ENCODE assay signal across 10 cellular contexts in the genomic region with DNA sequence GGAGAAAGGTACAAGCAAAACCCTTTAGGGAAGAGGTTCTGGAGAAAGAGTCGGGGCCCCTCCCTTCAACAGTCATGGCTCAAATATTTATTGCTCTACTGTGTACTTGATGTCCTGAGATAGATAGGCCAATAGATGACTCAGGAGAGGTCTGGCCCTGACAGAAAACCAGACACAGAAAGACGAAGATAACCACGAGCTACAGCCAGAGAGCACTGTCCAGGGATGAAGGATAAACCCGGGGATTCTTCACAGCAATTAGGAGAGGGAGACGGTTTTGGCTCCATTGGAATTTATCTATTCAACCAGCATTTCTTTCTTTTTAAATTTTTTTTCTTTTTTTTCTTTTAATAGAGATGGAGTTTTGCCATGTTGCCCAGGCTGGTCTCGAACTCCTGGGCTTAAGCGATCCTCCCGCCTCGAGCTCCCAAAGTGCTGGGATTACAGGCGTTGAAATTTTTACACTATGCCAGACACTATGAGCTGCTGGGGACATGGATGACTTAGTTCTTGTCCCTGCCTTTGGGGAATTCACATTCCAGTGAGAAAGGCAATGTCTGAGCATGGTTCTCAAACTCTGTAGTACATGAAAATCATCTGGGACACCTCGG. TPM values are rescaled to one million over a fixed set of nuclear protein-coding genes. Genes with fewer than 3 reads are reported as not detected.
DNase-seq lines count a peak whose midpoint lies in the region; ATAC-seq, FAIRE-seq and TF ChIP-seq lines count a peak whose summit lies in the region.
"Had no signal": no experiment of that assay in that cellular context is flagged by ENCODE, and none has a peak within 500 bp of the region (broad histone marks: within the 10 kb centered on the region; RNA-seq: fewer than 3 reads in every experiment).

No MANE protein-coding gene starts in this region.

- H4K20me1 ChIP-seq in K562 (replicated peaks; ENCODE audit: control insufficient read depth, insufficient read depth, low read length): no peaks in the 10 kb centered on the region

- intact Hi-C loops in K562 (cut with micrococcal nuclease): no loop called here
- intact Hi-C loops in mucosa of descending colon (cut with DNase I, micrococcal nuclease): no loop called here

- H3K4me1 ChIP-seq in K562 (replicated peaks in 1 of 2; ENCODE audit: control insufficient read depth in 2 of 2, insufficient read depth in 2 of 2, low read length in 2 of 2): peaks cover 8 to 34% of the 10 kb centered on the region in 2 experiments; a peak in 4 of 5 replicates
- H3K4me1 ChIP-seq in mucosa of descending colon (ENCODE audit: low read depth): no peaks in the 10 kb centered on the region

- peak in 1 of 2 experiments; percentile 15; a peak in 1 of 4 replicates for TF ChIP-seq RAD21 in K562 (CRISPR knock-in tag; conservative IDR thresholded peaks at IDR 0.05 in 1 of 2, IDR thresholded peaks at IDR 0.05 in 1 of 2)

- TF ChIP-seq CTCF in AG04449 (IDR thresholded peaks at IDR 0.05; ENCODE audit: insufficient read depth, low read length, missing control alignments) (no peak), K562 (IDR thresholded peaks at IDR 0.05 in 2 of 3, conservative IDR thresholded peaks at IDR 0.05 in 1 of 3; ENCODE audit: insufficient read depth in 2 of 3, low read depth in 1 of 3, low read length in 3 of 3) (0 out of 6 replicates have a peak, but pooled peaks of 1 of the 3 experiments have one; percentile 8), mucosa of descending colon (IDR thresholded peaks at IDR 0.05) (no peak)

- POLR2A ChIA-PET in AG04449 (lab: Yijun Ruan, JAX): interaction anchor here (0.7 to 2.2 kb wide), 2 partner anchors 9 to 23 kb away, joined by 3 to 7 read pairs; no protein-coding TSS in a partner anchor
- POLR2A ChIA-PET in K562 (lab: Yijun Ruan, JAX): interaction anchor here (0.6 to 2.4 kb wide), 12 partner anchors 8 to 176 kb away, joined by 3 to 10 read pairs (median 4); no protein-coding TSS in a partner anchor

- TF ChIP-seq POLR2A in K562 (conservative IDR thresholded peaks at IDR 0.05): no peak
- TF ChIP-seq POLR2A in GM12892 (IDR thresholded peaks at IDR 0.05; ENCODE audit: low read depth, low read length): no peak

- TF ChIP-seq EP300 in K562 (IDR thresholded peaks at IDR 0.05; ENCODE audit: low read length): peak; percentile 64

- H3K4me3 ChIP-seq in AG04449 (ENCODE audit: low read depth, low read length) (no peak overlapping the region), K562 (no peak overlapping the region), mucosa of descending colon (no peak overlapping the region)

- ATAC-seq in K562 (peak; percentile 92), mucosa of descending colon (peak; percentile 98)
- no peak for ATAC-seq in stimulated activated naive CD8-positive, alpha-beta T cell treated with anti-CD3 and anti-CD28 coated beads, Interleukin-15, Interleukin-2, amounts not matched to agents 100 U/mL and 50 U/mL, for 24 hours

- H3K9me3 ChIP-seq in K562 (replicated peaks; ENCODE audit: control insufficient read depth, insufficient read depth, low read depth, low read length) (no peaks in the 10 kb centered on the region), mucosa of descending colon (no peaks in the 10 kb centered on the region)

- DNase-seq in AG04449 (ENCODE audit: low read depth, low spot score) (peak; percentile 42), HT-29 (ENCODE audit: low spot score) (peak; percentile 67), K562 (ENCODE audit: extremely low read depth in 1 of 4, low spot score in 3 of 4) (peak; percentile 83 to 86 (median 86)), mucosa of descending colon (peak in 1 of 3 donors; percentile 35), GDM1 (lab: John Stamatoyannopoulos, UW) (no peak), GM12892 (ENCODE audit: insufficient read length) (no peak), NCI-H748 (lab: John Stamatoyannopoulos, UW; ENCODE audit: unreplicated experiment) (no peak)
- DNase-seq in stimulated activated naive CD8-positive, alpha-beta T cell treated with anti-CD3 and anti-CD28 coated beads, Interleukin-15, Interleukin-2, amounts not matched to agents 100 U/mL and 50 U/mL, for 24 hours: no peak

- BruUV-seq in K562 (replicated peaks; lab: Mats Ljungman, UMichigan): no TSS peak

- CTCF ChIA-PET in AG04449 (lab: Yijun Ruan, JAX) (interaction anchor here (0.7 to 3.4 kb wide), 6 partner anchors 9 to 169 kb away, joined by 3 to 14 read pairs (median 7); no protein-coding TSS in a partner anchor), K562 (lab: Yijun Ruan, JAX; ENCODE audit: low intra/inter-chr PET ratio) (no interaction called here)

- no peaks in the 10 kb centered on the region for H3K9me1 ChIP-seq in K562 (ENCODE audit: control insufficient read depth, insufficient read depth, low read length)

- H3K36me3 ChIP-seq in K562 (ENCODE audit: control insufficient read depth, insufficient read depth, low read length): no peaks in the 10 kb centered on the region
- no peaks in the 10 kb centered on the region for H3K36me3 ChIP-seq in mucosa of descending colon (ENCODE audit: low read depth)

- H3K4me2 ChIP-seq in K562 (ENCODE audit: insufficient read depth, low read length): peak overlapping the region; percentile 61

- in situ Hi-C loops in K562 (cut with MboI): no loop called here

- no peaks in the 10 kb centered on the region for H3K79me2 ChIP-seq in K562 (ENCODE audit: control insufficient read depth, insufficient read depth, low read length)

- peak overlapping the region; percentile 21; the same call in 1 of the 3 replicates for H3K27ac ChIP-seq in K562 (ENCODE audit: extremely low read depth, low read depth, low read length)

- FAIRE-seq in K562 (lab: Jason Lieb, UNC) (peak; percentile 94), GM12892 (lab: Jason Lieb, UNC) (no peak)

- H3K9ac ChIP-seq in K562 (ENCODE audit: insufficient read depth in 1 of 2, low read depth in 2 of 2, low read length in 2 of 2): no peak overlapping the region

- 26% methylated on average over 11 of the region's 11 CpGs for WGBS in K562 (ENCODE audit: insufficient coverage, low coverage, missing lambda C conversion rate)

- peak overlapping the region; percentile 73 for H2AFZ ChIP-seq in K562 (ENCODE audit: low read depth, low read length)

- no peaks in the 10 kb centered on the region for H3K27me3 ChIP-seq in K562 (ENCODE audit: control insufficient read depth in 2 of 2, insufficient read depth in 2 of 2, low read length in 2 of 2)

RNA-seq across cellular contexts. Expression of gene CIDEC, which starts 4.6 kb away (rescaled TPM):
- 0.61 and 1.5 TPM in 2 replicates for total RNA-seq in HT-29 (2014; rRNA removed; shearing (Covaris generic))
- not detected in 2 replicates for total RNA-seq in K562 (2011; cell fraction: chromatin; rRNA removed; ENCODE audit: low replicate concordance)
- not detected in 2 replicates for total RNA-seq in K562 (2011; cell fraction: nucleolus; rRNA removed)
- not detected in 2 replicates for total RNA-seq in K562 (2011; cell fraction: nucleoplasm; rRNA removed)
- total RNA-seq in K562 (2014; rRNA removed): not detected in 2 replicates
- not detected in 2 replicates for total RNA-seq in K562 (2014; rRNA removed; fragmentation: Illumina TruSeq; extraction: Trizol)
- total RNA-seq in K562 (2015; rRNA removed; fragmentation: Illumina TruSeq; extraction: Trizol): not detected in 2 replicates
- total RNA-seq in K562 (2021): not detected in 2 replicates
- not detected in 2 replicates for polyA plus RNA-seq in K562 (2011; rRNA removed)
- polyA plus RNA-seq in K562 (2011; cell fraction: cytosol; rRNA removed): 0.09 and 0.39 TPM in 2 replicates
- not detected in 2 replicates for polyA plus RNA-seq in K562 (2011; cell fraction: nucleus; rRNA removed)
- not detected in 2 replicates for polyA plus RNA-seq in K562 (2012)
- polyA plus RNA-seq in K562 (2014; fragmentation: Illumina TruSeq; extraction: Trizol): not detected in 2 replicates
- polyA plus RNA-seq in K562 (2014; fragmentation: Nextera tagmentation; extraction: Ambion mirVana): not detected
- polyA plus RNA-seq in K562 (2014; rRNA removed): not detected in 2 replicates
- not detected in 2 replicates for polyA minus RNA-seq in K562 (2011; rRNA and poly(A)+ RNA removed)
- not detected in 2 replicates for polyA minus RNA-seq in K562 (2011; cell fraction: cytosol; rRNA and poly(A)+ RNA removed)
- polyA minus RNA-seq in K562 (2011; cell fraction: nucleus; rRNA and poly(A)+ RNA removed): not detected in 2 replicates
- total RNA-seq in mucosa of descending colon: 10 to 100 TPM; 10.4 to 49.0 (median 14.9) TPM
- not detected for polyA plus RNA-seq in GM12892 (2012; ENCODE audit: missing spikeins)
- total RNA-seq: lung microvascular endothelial cell, urinary bladder had no signal

RNA-seq across cellular contexts. Expression of gene JAGN1, which starts 5.8 kb away (rescaled TPM):
- total RNA-seq in HT-29 (2014; rRNA removed; shearing (Covaris generic)): 24.0 and 26.0 TPM in 2 replicates
- total RNA-seq in K562 (2011; cell fraction: chromatin; rRNA removed; ENCODE audit: low replicate concordance): 61.7 and 101 TPM in 2 replicates
- 84.5 and 103 TPM in 2 replicates for total RNA-seq in K562 (2011; cell fraction: nucleolus; rRNA removed)
- 97.8 and 112 TPM in 2 replicates for total RNA-seq in K562 (2011; cell fraction: nucleoplasm; rRNA removed)
- 38.9 and 41.1 TPM in 2 replicates for total RNA-seq in K562 (2014; rRNA removed)
- total RNA-seq in K562 (2014; rRNA removed; fragmentation: Illumina TruSeq; extraction: Trizol): 40.3 and 42.4 TPM in 2 replicates
- total RNA-seq in K562 (2015; rRNA removed; fragmentation: Illumina TruSeq; extraction: Trizol): 31.1 and 33.9 TPM in 2 replicates
- 57.2 and 58.8 TPM in 2 replicates for total RNA-seq in K562 (2021)
- 66.3 and 77.8 TPM in 2 replicates for polyA plus RNA-seq in K562 (2011; rRNA removed)
- polyA plus RNA-seq in K562 (2011; cell fraction: cytosol; rRNA removed): 70.4 and 88.4 TPM in 2 replicates
- polyA plus RNA-seq in K562 (2011; cell fraction: nucleus; rRNA removed): 37.0 and 45.1 TPM in 2 replicates
- polyA plus RNA-seq in K562 (2012): 56.0 and 64.7 TPM in 2 replicates
- 52.3 and 62.6 TPM in 2 replicates for polyA plus RNA-seq in K562 (2014; fragmentation: Illumina TruSeq; extraction: Trizol)
- polyA plus RNA-seq in K562 (2014; fragmentation: Nextera tagmentation; extraction: Ambion mirVana): 10 to 100 TPM; 31.6 to 33.3 TPM
- 49.8 and 54.6 TPM in 2 replicates for polyA plus RNA-seq in K562 (2014; rRNA removed)
- 58.7 and 70.5 TPM in 2 replicates for polyA minus RNA-seq in K562 (2011; rRNA and poly(A)+ RNA removed)
- 27.5 and 42.9 TPM in 2 replicates for polyA minus RNA-seq in K562 (2011; cell fraction: cytosol; rRNA and poly(A)+ RNA removed)
- 16.8 and 25.8 TPM in 2 replicates for polyA minus RNA-seq in K562 (2011; cell fraction: nucleus; rRNA and poly(A)+ RNA removed)
- total RNA-seq in mucosa of descending colon: 10 to 100 TPM; 29.6 to 41.5 (median 36.6) TPM
- 33.6 TPM for polyA plus RNA-seq in GM12892 (2012; ENCODE audit: missing spikeins)

RNA-seq across cellular contexts. Expression of gene IL17RE, which starts 18.0 kb away (rescaled TPM):
- 13.4 and 17.0 TPM in 2 replicates for total RNA-seq in HT-29 (2014; rRNA removed; shearing (Covaris generic))
- total RNA-seq in K562 (2011; cell fraction: chromatin; rRNA removed; ENCODE audit: low replicate concordance): 4.4 and 7.9 TPM in 2 replicates
- 2.8 and 5.7 TPM in 2 replicates for total RNA-seq in K562 (2011; cell fraction: nucleolus; rRNA removed)
- 4.6 and 5.8 TPM in 2 replicates for total RNA-seq in K562 (2011; cell fraction: nucleoplasm; rRNA removed)
- total RNA-seq in K562 (2014; rRNA removed): 0.20 TPM in 1 of 2 replicates, not detected in the other
- 0.48 and 0.51 TPM in 2 replicates for total RNA-seq in K562 (2014; rRNA removed; fragmentation: Illumina TruSeq; extraction: Trizol)
- total RNA-seq in K562 (2015; rRNA removed; fragmentation: Illumina TruSeq; extraction: Trizol): 0.26 TPM in 1 of 2 replicates, not detected in the other
- total RNA-seq in K562 (2021): 0.47 and 0.72 TPM in 2 replicates
- polyA plus RNA-seq in K562 (2011; rRNA removed): 1.1 and 1.9 TPM in 2 replicates
- polyA plus RNA-seq in K562 (2011; cell fraction: cytosol; rRNA removed): 0.29 and 1.2 TPM in 2 replicates
- polyA plus RNA-seq in K562 (2011; cell fraction: nucleus; rRNA removed): 3.7 and 5.1 TPM in 2 replicates
- polyA plus RNA-seq in K562 (2012): 0.46 and 0.91 TPM in 2 replicates
- 0.39 and 0.73 TPM in 2 replicates for polyA plus RNA-seq in K562 (2014; fragmentation: Illumina TruSeq; extraction: Trizol)
- polyA plus RNA-seq in K562 (2014; fragmentation: Nextera tagmentation; extraction: Ambion mirVana): not detected
- polyA plus RNA-seq in K562 (2014; rRNA removed): 0.23 and 0.32 TPM in 2 replicates
- 0.67 and 1.0 TPM in 2 replicates for polyA minus RNA-seq in K562 (2011; rRNA and poly(A)+ RNA removed)
- not detected in 2 replicates for polyA minus RNA-seq in K562 (2011; cell fraction: cytosol; rRNA and poly(A)+ RNA removed)
- 0.67 and 1.7 TPM in 2 replicates for polyA minus RNA-seq in K562 (2011; cell fraction: nucleus; rRNA and poly(A)+ RNA removed)
- total RNA-seq in mucosa of descending colon: 100 to 1,000 TPM in 1 of 3 donors, 10 to 100 TPM in 2; 41.8 to 116 (median 82.8) TPM
- polyA plus RNA-seq in GM12892 (2012; ENCODE audit: missing spikeins): 0.17 TPM

RNA-seq across cellular contexts. Expression of gene IL17RC, which starts 32.2 kb away (rescaled TPM):
- 18.6 and 23.4 TPM in 2 replicates for total RNA-seq in HT-29 (2014; rRNA removed; shearing (Covaris generic))
- 37.1 and 87.7 TPM in 2 replicates for total RNA-seq in K562 (2011; cell fraction: chromatin; rRNA removed; ENCODE audit: low replicate concordance)
- total RNA-seq in K562 (2011; cell fraction: nucleolus; rRNA removed): 57.7 and 63.0 TPM in 2 replicates
- 31.0 and 37.3 TPM in 2 replicates for total RNA-seq in K562 (2011; cell fraction: nucleoplasm; rRNA removed)
- total RNA-seq in K562 (2014; rRNA removed): 11.4 and 14.0 TPM in 2 replicates
- 2.8 and 3.5 TPM in 2 replicates for total RNA-seq in K562 (2014; rRNA removed; fragmentation: Illumina TruSeq; extraction: Trizol)
- 5.4 and 6.9 TPM in 2 replicates for total RNA-seq in K562 (2015; rRNA removed; fragmentation: Illumina TruSeq; extraction: Trizol)
- 11.4 and 12.3 TPM in 2 replicates for total RNA-seq in K562 (2021)
- polyA plus RNA-seq in K562 (2011; rRNA removed): 7.3 and 12.5 TPM in 2 replicates
- polyA plus RNA-seq in K562 (2011; cell fraction: cytosol; rRNA removed): 9.8 and 14.3 TPM in 2 replicates
- polyA plus RNA-seq in K562 (2011; cell fraction: nucleus; rRNA removed): 49.8 and 57.1 TPM in 2 replicates
- polyA plus RNA-seq in K562 (2012): 7.2 and 18.0 TPM in 2 replicates
- polyA plus RNA-seq in K562 (2014; fragmentation: Illumina TruSeq; extraction: Trizol): 6.3 and 11.5 TPM in 2 replicates
- polyA plus RNA-seq in K562 (2014; fragmentation: Nextera tagmentation; extraction: Ambion mirVana): under 1 TPM in 1 of 2 experiments, not detected in 1; 0.15 TPM
- 7.5 and 7.7 TPM in 2 replicates for polyA plus RNA-seq in K562 (2014; rRNA removed)
- polyA minus RNA-seq in K562 (2011; rRNA and poly(A)+ RNA removed): 5.9 and 7.6 TPM in 2 replicates
- 9.4 and 11.3 TPM in 2 replicates for polyA minus RNA-seq in K562 (2011; cell fraction: cytosol; rRNA and poly(A)+ RNA removed)
- 16.4 and 29.1 TPM in 2 replicates for polyA minus RNA-seq in K562 (2011; cell fraction: nucleus; rRNA and poly(A)+ RNA removed)
- total RNA-seq in mucosa of descending colon: 10 to 100 TPM; 36.1 to 45.6 (median 44.0) TPM
- 0.59 TPM for polyA plus RNA-seq in GM12892 (2012; ENCODE audit: missing spikeins)

RNA-seq across cellular contexts. Expression of gene RPUSD3, which starts 40.9 kb away (rescaled TPM):
- 21.3 and 25.8 TPM in 2 replicates for total RNA-seq in HT-29 (2014; rRNA removed; shearing (Covaris generic))
- 79.3 and 118 TPM in 2 replicates for total RNA-seq in K562 (2011; cell fraction: chromatin; rRNA removed; ENCODE audit: low replicate concordance)
- 76.7 and 80.0 TPM in 2 replicates for total RNA-seq in K562 (2011; cell fraction: nucleolus; rRNA removed)
- total RNA-seq in K562 (2011; cell fraction: nucleoplasm; rRNA removed): 76.9 and 87.5 TPM in 2 replicates
- total RNA-seq in K562 (2014; rRNA removed) (73.0 and 90.5 TPM in 2 replicates), K562 (2014; rRNA removed; fragmentation: Illumina TruSeq; extraction: Trizol) (44.3 and 55.8 TPM in 2 replicates), K562 (2015; rRNA removed; fragmentation: Illumina TruSeq; extraction: Trizol) (51.5 and 59.3 TPM in 2 replicates), K562 (2021) (99.0 and 100 TPM in 2 replicates), mucosa of descending colon (10 to 100 TPM; 26.1 to 35.6 (median 28.6) TPM)
- polyA plus RNA-seq in K562 (2011; rRNA removed) (56.1 and 104 TPM in 2 replicates), K562 (2014; fragmentation: Illumina TruSeq; extraction: Trizol) (98.2 and 119 TPM in 2 replicates), K562 (2014; fragmentation: Nextera tagmentation; extraction: Ambion mirVana) (10 to 100 TPM; 13.8 to 26.4 TPM), K562 (2014; rRNA removed) (66.6 and 76.8 TPM in 2 replicates)
- 77.0 and 146 TPM in 2 replicates for polyA plus RNA-seq in K562 (2011; cell fraction: cytosol; rRNA removed)
- polyA plus RNA-seq in K562 (2011; cell fraction: nucleus; rRNA removed): 62.9 and 99.5 TPM in 2 replicates
- 69.4 and 77.4 TPM in 2 replicates for polyA plus RNA-seq in K562 (2012)
- polyA minus RNA-seq in K562 (2011; rRNA and poly(A)+ RNA removed): 42.4 and 42.7 TPM in 2 replicates
- polyA minus RNA-seq in K562 (2011; cell fraction: cytosol; rRNA and poly(A)+ RNA removed): 33.5 and 40.3 TPM in 2 replicates
- 26.7 and 27.1 TPM in 2 replicates for polyA minus RNA-seq in K562 (2011; cell fraction: nucleus; rRNA and poly(A)+ RNA removed)
- polyA plus RNA-seq in GM12892 (2012; ENCODE audit: missing spikeins): 32.8 TPM

Comparison
In these comparisons a context has a peak if more than half of its experiments do, and no peak if none do; other contexts are left out.
1. DNase-seq: peak in AG04449 (single experiment), HT-29 (single experiment) and K562 (4 of 4); none in GDM1 (single experiment), GM12892 (single experiment), stimulated activated naive CD8-positive, alpha-beta T cell treated with anti-CD3 and anti-CD28 coated beads, Interleukin-15, Interleukin-2, amounts not matched to agents 100 U/mL and 50 U/mL, for 24 hours (single experiment) and NCI-H748 (single experiment).